In genomic region chr10:72337039-72337629, GRCh38 we compare ENCODE assay signal across 1 cellular context.
A peak's percentile ranks its signal among the peaks of the same experiment; 100 is the strongest.
TF ChIP-seq lines count a peak whose summit lies in the region.

No MANE protein-coding gene starts in this region.

TF ChIP-seq in GM12878, 131 proteins besides CTCF, POLR2A, EP300 and RAD21 (continued from another document):
- TF ChIP-seq RELB (IDR thresholded peaks at IDR 0.05; ENCODE audit: low read depth), result peak; percentile 76; the same call in 1 of the 2 replicates
- TF ChIP-seq SKIL (IDR thresholded peaks at IDR 0.05; ENCODE audit: low read depth, poor library complexity, severe bottlenecking), result peak; percentile 34
- TF ChIP-seq BHLHE40 (IDR thresholded peaks at IDR 0.05; ENCODE audit: borderline replicate concordance in 1 of 2, low read depth in 2 of 2, low read length in 1 of 2), result peak in 1 of 2 experiments; percentile 39; a peak in 1 of 4 replicates
- peak; percentile 45; the same call in 1 of the 2 replicates for TF ChIP-seq ZNF207 (IDR thresholded peaks at IDR 0.05; ENCODE audit: borderline replicate concordance)
- peak; percentile 95 for TF ChIP-seq SMC3 (IDR thresholded peaks at IDR 0.05; ENCODE audit: borderline replicate concordance, low read length)
- TF ChIP-seq IKZF1 (conservative IDR thresholded peaks at IDR 0.05), result peak; percentile 92
- TF ChIP-seq KLF5 (IDR thresholded peaks at IDR 0.05; ENCODE audit: partially characterized antibody), result no peak
- TF ChIP-seq RB1 (IDR thresholded peaks at IDR 0.05; ENCODE audit: borderline replicate concordance), result peak; percentile 53; the same call in 1 of the 2 replicates
- TF ChIP-seq NBN (IDR thresholded peaks at IDR 0.05), result peak; percentile 65; the same call in 1 of the 2 replicates
- peak; percentile 44; the same call in 1 of the 2 replicates for TF ChIP-seq GATAD2B (conservative IDR thresholded peaks at IDR 0.05; ENCODE audit: low read depth)
- 0 out of 3 replicates have a peak, but pooled peaks have one; percentile 36 for TF ChIP-seq POU2F2 (IDR thresholded peaks at IDR 0.05; ENCODE audit: borderline replicate concordance, low read depth, low read length)
- no peak for TF ChIP-seq RELA (IDR thresholded peaks at IDR 0.05; ENCODE audit: borderline replicate concordance, partially characterized antibody)
- TF ChIP-seq IKZF2 (IDR thresholded peaks at IDR 0.05), result peak; percentile 77 to 83
- TF ChIP-seq NFIC (IDR thresholded peaks at IDR 0.05; ENCODE audit: low read depth, low read length), result no peak
- no peak for TF ChIP-seq BCL3 (IDR thresholded peaks at IDR 0.05; ENCODE audit: borderline replicate concordance, insufficient read depth, low read depth, low read length, poor library complexity, severe bottlenecking)
- TF ChIP-seq YY1 (IDR thresholded peaks at IDR 0.05; ENCODE audit: low read depth, low read length), result peak; percentile 74
- TF ChIP-seq PAX5 (IDR thresholded peaks at IDR 0.05; ENCODE audit: borderline replicate concordance, low read depth, low read length), result no peak
- TF ChIP-seq NFXL1 (IDR thresholded peaks at IDR 0.05; ENCODE audit: borderline replicate concordance), result no peak
- 0 out of 2 replicates have a peak, but pooled peaks have one; percentile 13 for TF ChIP-seq NR2F1 (conservative IDR thresholded peaks at IDR 0.05)
- TF ChIP-seq EED (IDR thresholded peaks at IDR 0.05; ENCODE audit: low read depth), result 0 out of 2 replicates have a peak, but pooled peaks have one; percentile 61
- TF ChIP-seq IRF4 (IDR thresholded peaks at IDR 0.05; ENCODE audit: low read depth, low read length), result peak; percentile 41; the same call in 1 of the 2 replicates
- TF ChIP-seq ZSCAN29 (IDR thresholded peaks at IDR 0.05), result no peak
- TF ChIP-seq POLR2AphosphoS2 (IDR thresholded peaks at IDR 0.05; ENCODE audit: low read depth, low read length), result 0 out of 2 replicates have a peak, but pooled peaks have one; percentile 51
